In genomic region chr1:193417945-193418744, GRCh38 we compare ENCODE assay signal across 8 cellular contexts.
DNase-seq lines count a peak whose midpoint lies in the region; ATAC-seq and TF ChIP-seq lines count a peak whose summit lies in the region.

No MANE protein-coding gene starts in this region.

- DNase-seq in RPMI8226: peak; percentile 37
- peak; percentile 52 to 62 for DNase-seq in erythroblast (lab: John Stamatoyannopoulos, UW)
- no peak for DNase-seq in GOT3 (lab: John Stamatoyannopoulos, UW)
- DNase-seq in GM23338 (ENCODE audit: low spot score): no peak
- no peak for DNase-seq in head of caudate nucleus

- no peaks in the 10 kb centered on the region for H3K9me3 Mint-ChIP-seq in GM23338

- no peak overlapping the region for H3K9ac ChIP-seq in parathyroid adenoma

- intact Hi-C loops in head of caudate nucleus (cut with DNase I): no loop called here

- peaks cover 2% of the 10 kb centered on the region for H3K27me3 Mint-ChIP-seq in GM23338 (ENCODE audit: insufficient read depth, low read depth, poor library complexity)

- H4K20me1 ChIP-seq in DOHH2 (ENCODE audit: control insufficient read depth, insufficient read depth, low read depth, low read length) (no peaks in the 10 kb centered on the region), GM23338 (replicated peaks; ENCODE audit: insufficient read depth) (no peaks in the 10 kb centered on the region)

- peaks cover 8% of the 10 kb centered on the region; the same call in 2 of the 3 replicates for H3K4me1 Mint-ChIP-seq in GM23338

- H3K79me2 ChIP-seq in DOHH2 (ENCODE audit: control insufficient read depth, low read length) (no peaks in the 10 kb centered on the region), parathyroid adenoma (no peaks in the 10 kb centered on the region), GM23338 (replicated peaks; ENCODE audit: insufficient read depth) (no peaks in the 10 kb centered on the region)

- H3K36me3 Mint-ChIP-seq in GM23338 (ENCODE audit: low read depth): no peaks in the 10 kb centered on the region

- H3K4me3 Mint-ChIP-seq in GM23338: no peak overlapping the region

- ATAC-seq in HG02610 (IDR thresholded peaks at IDR 0.05; ENCODE audit: unreplicated experiment) (peak; percentile 92), GM23338 (no peak)

- H2AFZ ChIP-seq in parathyroid adenoma: peak overlapping the region; percentile 56
- H2AFZ ChIP-seq in GM23338: no peak overlapping the region

- no peak overlapping the region for H3K27ac Mint-ChIP-seq in GM23338

- H3K4me1 ChIP-seq in DOHH2 (ENCODE audit: control insufficient read depth, low read length) (no peaks in the 10 kb centered on the region), parathyroid adenoma (no peaks in the 10 kb centered on the region), GM23338 (ENCODE audit: insufficient read depth) (no peaks in the 10 kb centered on the region)

- H3K27me3 ChIP-seq in DOHH2 (ENCODE audit: control insufficient read depth, low read length) (no peaks in the 10 kb centered on the region), parathyroid adenoma (ENCODE audit: control insufficient read depth, insufficient read depth, low read length) (no peaks in the 10 kb centered on the region), GM23338 (ENCODE audit: insufficient read depth) (no peaks in the 10 kb centered on the region)

- no peak for TF ChIP-seq CTCF in DOHH2 (IDR thresholded peaks at IDR 0.05; ENCODE audit: low read depth, low read length, poor library complexity, severe bottlenecking)
- no peak for TF ChIP-seq CTCF in parathyroid adenoma (IDR thresholded peaks at IDR 0.05)
- no peak for TF ChIP-seq CTCF in GM23338 (conservative IDR thresholded peaks at IDR 0.05; ENCODE audit: low read depth in 2 of 2)

- H3K9me3 ChIP-seq in DOHH2 (ENCODE audit: control insufficient read depth, insufficient read depth, low read length) (no peaks in the 10 kb centered on the region), parathyroid adenoma (ENCODE audit: control insufficient read depth, low read length) (no peaks in the 10 kb centered on the region)

- TF ChIP-seq POLR2A in erythroblast (IDR thresholded peaks at IDR 0.05; ENCODE audit: low read length): peak; percentile 27

- H3K4me3 ChIP-seq in DOHH2 (ENCODE audit: low read length): no peak overlapping the region
- H3K4me3 ChIP-seq in parathyroid adenoma (ENCODE audit: low read depth, low read length): no peak overlapping the region
- H3K4me3 ChIP-seq in GM23338: no peak overlapping the region

- no peaks in the 10 kb centered on the region for H3K36me3 ChIP-seq in DOHH2 (ENCODE audit: control insufficient read depth, low read length)
- no peaks in the 10 kb centered on the region for H3K36me3 ChIP-seq in parathyroid adenoma (ENCODE audit: control insufficient read depth, insufficient read depth, low read length)
- H3K36me3 ChIP-seq in GM23338 (ENCODE audit: insufficient read depth): no peaks in the 10 kb centered on the region

- no peaks in the 10 kb centered on the region for H3K9me2 ChIP-seq in DOHH2 (replicated peaks; ENCODE audit: control insufficient read depth, low read length)
- no peaks in the 10 kb centered on the region for H3K9me2 ChIP-seq in GM23338 (ENCODE audit: insufficient read depth)

- H3K27ac ChIP-seq in DOHH2 (ENCODE audit: low read depth, low read length): no peak overlapping the region
- H3K27ac ChIP-seq in parathyroid adenoma: no peak overlapping the region
- H3K27ac ChIP-seq in GM23338 (ENCODE audit: low read depth): no peak overlapping the region

- H3F3A ChIP-seq in DOHH2 (ENCODE audit: control insufficient read depth, insufficient read depth): no peaks in the 10 kb centered on the region
- no peaks in the 10 kb centered on the region for H3F3A ChIP-seq in GM23338 (replicated peaks; ENCODE audit: low read depth)

- H3K4me2 ChIP-seq in DOHH2 (ENCODE audit: low read length) (0 out of 2 replicates have a peak overlapping the region, but pooled peaks have one; percentile 4), parathyroid adenoma (ENCODE audit: low read length) (peak overlapping the region; percentile 32), GM23338 (no peak overlapping the region)

TF ChIP-seq in GM23338, 12 proteins besides CTCF, POLR2A, EP300 and RAD21:
- TF ChIP-seq, protein P1, sequence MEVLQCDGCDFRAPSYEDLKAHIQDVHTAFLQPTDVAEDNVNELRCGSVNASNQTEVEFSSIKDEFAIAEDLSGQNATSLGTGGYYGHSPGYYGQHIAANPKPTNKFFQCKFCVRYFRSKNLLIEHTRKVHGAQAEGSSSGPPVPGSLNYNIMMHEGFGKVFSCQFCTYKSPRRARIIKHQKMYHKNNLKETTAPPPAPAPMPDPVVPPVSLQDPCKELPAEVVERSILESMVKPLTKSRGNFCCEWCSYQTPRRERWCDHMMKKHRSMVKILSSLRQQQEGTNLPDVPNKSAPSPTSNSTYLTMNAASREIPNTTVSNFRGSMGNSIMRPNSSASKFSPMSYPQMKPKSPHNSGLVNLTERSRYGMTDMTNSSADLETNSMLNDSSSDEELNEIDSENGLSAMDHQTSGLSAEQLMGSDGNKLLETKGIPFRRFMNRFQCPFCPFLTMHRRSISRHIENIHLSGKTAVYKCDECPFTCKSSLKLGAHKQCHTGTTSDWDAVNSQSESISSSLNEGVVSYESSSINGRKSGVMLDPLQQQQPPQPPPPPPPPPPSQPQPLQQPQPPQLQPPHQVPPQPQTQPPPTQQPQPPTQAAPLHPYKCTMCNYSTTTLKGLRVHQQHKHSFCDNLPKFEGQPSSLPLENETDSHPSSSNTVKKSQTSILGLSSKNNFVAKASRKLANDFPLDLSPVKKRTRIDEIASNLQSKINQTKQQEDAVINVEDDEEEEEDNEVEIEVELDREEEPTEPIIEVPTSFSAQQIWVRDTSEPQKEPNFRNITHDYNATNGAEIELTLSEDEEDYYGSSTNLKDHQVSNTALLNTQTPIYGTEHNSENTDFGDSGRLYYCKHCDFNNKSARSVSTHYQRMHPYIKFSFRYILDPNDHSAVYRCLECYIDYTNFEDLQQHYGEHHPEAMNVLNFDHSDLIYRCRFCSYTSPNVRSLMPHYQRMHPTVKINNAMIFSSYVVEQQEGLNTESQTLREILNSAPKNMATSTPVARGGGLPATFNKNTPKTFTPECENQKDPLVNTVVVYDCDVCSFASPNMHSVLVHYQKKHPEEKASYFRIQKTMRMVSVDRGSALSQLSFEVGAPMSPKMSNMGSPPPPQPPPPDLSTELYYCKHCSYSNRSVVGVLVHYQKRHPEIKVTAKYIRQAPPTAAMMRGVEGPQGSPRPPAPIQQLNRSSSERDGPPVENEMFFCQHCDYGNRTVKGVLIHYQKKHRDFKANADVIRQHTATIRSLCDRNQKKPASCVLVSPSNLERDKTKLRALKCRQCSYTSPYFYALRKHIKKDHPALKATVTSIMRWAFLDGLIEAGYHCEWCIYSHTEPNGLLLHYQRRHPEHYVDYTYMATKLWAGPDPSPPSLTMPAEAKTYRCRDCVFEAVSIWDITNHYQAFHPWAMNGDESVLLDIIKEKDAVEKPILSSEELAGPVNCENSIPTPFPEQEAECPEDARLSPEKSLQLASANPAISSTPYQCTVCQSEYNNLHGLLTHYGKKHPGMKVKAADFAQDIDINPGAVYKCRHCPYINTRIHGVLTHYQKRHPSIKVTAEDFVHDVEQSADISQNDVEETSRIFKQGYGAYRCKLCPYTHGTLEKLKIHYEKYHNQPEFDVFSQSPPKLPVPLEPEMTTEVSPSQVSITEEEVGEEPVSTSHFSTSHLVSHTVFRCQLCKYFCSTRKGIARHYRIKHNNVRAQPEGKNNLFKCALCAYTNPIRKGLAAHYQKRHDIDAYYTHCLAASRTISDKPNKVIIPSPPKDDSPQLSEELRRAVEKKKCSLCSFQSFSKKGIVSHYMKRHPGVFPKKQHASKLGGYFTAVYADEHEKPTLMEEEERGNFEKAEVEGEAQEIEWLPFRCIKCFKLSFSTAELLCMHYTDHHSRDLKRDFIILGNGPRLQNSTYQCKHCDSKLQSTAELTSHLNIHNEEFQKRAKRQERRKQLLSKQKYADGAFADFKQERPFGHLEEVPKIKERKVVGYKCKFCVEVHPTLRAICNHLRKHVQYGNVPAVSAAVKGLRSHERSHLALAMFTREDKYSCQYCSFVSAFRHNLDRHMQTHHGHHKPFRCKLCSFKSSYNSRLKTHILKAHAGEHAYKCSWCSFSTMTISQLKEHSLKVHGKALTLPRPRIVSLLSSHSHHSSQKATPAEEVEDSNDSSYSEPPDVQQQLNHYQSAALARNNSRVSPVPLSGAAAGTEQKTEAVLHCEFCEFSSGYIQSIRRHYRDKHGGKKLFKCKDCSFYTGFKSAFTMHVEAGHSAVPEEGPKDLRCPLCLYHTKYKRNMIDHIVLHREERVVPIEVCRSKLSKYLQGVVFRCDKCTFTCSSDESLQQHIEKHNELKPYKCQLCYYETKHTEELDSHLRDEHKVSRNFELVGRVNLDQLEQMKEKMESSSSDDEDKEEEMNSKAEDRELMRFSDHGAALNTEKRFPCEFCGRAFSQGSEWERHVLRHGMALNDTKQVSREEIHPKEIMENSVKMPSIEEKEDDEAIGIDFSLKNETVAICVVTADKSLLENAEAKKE (CRISPR knock-in tag; IDR thresholded peaks at IDR 0.05): no peak
- TF ChIP-seq ZNF331 (CRISPR knock-in tag; IDR thresholded peaks at IDR 0.05; ENCODE audit: low read depth) (no peak), NANOG (IDR thresholded peaks at IDR 0.05; ENCODE audit: borderline replicate concordance) (no peak), POLR2AphosphoS5 (IDR thresholded peaks at IDR 0.05; ENCODE audit: low read depth) (no peak), REST (IDR thresholded peaks at IDR 0.05; ENCODE audit: unreplicated experiment) (no peak)

Comparison
In these comparisons a context has a peak if more than half of its experiments do, and no peak if none do; other contexts are left out.
1. DNase-seq: peak in RPMI8226 (single experiment) and erythroblast (2 of 2); none in GOT3 (single experiment), GM23338 (single experiment) and head of caudate nucleus (0 of 42).